ENCODE assay signal across 3 cellular contexts in genomic region chr10:99781734-99782429, GRCh38.
A peak's percentile ranks its signal among the peaks of the same experiment; 100 is the strongest.
TF ChIP-seq lines count a peak whose summit lies in the region.

No MANE protein-coding gene starts in this region.

TF ChIP-seq in A549, 52 proteins besides CTCF, POLR2A, EP300 and RAD21:
- TF ChIP-seq, protein P1, sequence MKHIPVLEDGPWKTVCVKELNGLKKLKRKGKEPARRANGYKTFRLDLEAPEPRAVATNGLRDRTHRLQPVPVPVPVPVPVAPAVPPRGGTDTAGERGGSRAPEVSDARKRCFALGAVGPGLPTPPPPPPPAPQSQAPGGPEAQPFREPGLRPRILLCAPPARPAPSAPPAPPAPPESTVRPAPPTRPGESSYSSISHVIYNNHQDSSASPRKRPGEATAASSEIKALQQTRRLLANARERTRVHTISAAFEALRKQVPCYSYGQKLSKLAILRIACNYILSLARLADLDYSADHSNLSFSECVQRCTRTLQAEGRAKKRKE (CRISPR knock-in tag; IDR thresholded peaks at IDR 0.05; ENCODE audit: low read depth), result 0 out of 2 replicates have a peak, but pooled peaks have one; percentile 28
- TF ChIP-seq RCOR1 (IDR thresholded peaks at IDR 0.05; ENCODE audit: low read depth, low read length), result no peak
TF ChIP-seq in A549: peak in this region for 1.

TF ChIP-seq in IMR-90, 13 proteins besides CTCF, POLR2A, EP300 and RAD21:
- TF ChIP-seq, protein P2, sequence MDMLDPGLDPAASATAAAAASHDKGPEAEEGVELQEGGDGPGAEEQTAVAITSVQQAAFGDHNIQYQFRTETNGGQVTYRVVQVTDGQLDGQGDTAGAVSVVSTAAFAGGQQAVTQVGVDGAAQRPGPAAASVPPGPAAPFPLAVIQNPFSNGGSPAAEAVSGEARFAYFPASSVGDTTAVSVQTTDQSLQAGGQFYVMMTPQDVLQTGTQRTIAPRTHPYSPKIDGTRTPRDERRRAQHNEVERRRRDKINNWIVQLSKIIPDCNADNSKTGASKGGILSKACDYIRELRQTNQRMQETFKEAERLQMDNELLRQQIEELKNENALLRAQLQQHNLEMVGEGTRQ (IDR thresholded peaks at IDR 0.05; ENCODE audit: low read depth, low read length), result no peak
- TF ChIP-seq RFX5 (IDR thresholded peaks at IDR 0.05; ENCODE audit: low read depth, low read length) (no peak), MAZ (IDR thresholded peaks at IDR 0.05; ENCODE audit: borderline replicate concordance, low read depth, low read length) (no peak), BHLHE40 (IDR thresholded peaks at IDR 0.05; ENCODE audit: low read depth, low read length) (no peak), CEBPB (IDR thresholded peaks at IDR 0.05; ENCODE audit: low read depth, low read length) (no peak), CHD1 (IDR thresholded peaks at IDR 0.05; ENCODE audit: low read depth, low read length) (no peak), RCOR1 (IDR thresholded peaks at IDR 0.05; ENCODE audit: insufficient replicate concordance, low read length) (no peak), SMC3 (IDR thresholded peaks at IDR 0.05; ENCODE audit: low read depth, low read length) (no peak), FOS (IDR thresholded peaks at IDR 0.05; ENCODE audit: low read depth, low read length) (no peak), MAFK (IDR thresholded peaks at IDR 0.05; ENCODE audit: low read depth, low read length) (no peak), NFE2L2 (IDR thresholded peaks at IDR 0.05; ENCODE audit: low read depth, low read length) (no peak), MXI1 (IDR thresholded peaks at IDR 0.05; ENCODE audit: borderline replicate concordance, low read depth, low read length) (no peak)
- TF ChIP-seq, protein P3, sequence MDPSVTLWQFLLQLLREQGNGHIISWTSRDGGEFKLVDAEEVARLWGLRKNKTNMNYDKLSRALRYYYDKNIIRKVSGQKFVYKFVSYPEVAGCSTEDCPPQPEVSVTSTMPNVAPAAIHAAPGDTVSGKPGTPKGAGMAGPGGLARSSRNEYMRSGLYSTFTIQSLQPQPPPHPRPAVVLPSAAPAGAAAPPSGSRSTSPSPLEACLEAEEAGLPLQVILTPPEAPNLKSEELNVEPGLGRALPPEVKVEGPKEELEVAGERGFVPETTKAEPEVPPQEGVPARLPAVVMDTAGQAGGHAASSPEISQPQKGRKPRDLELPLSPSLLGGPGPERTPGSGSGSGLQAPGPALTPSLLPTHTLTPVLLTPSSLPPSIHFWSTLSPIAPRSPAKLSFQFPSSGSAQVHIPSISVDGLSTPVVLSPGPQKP (IDR thresholded peaks at IDR 0.05; ENCODE audit: borderline replicate concordance, low read depth, low read length), result no peak

TF ChIP-seq in endothelial cell of umbilical vein, 7 proteins besides CTCF, POLR2A, EP300 and RAD21:
- TF ChIP-seq JUN (IDR thresholded peaks at IDR 0.05; ENCODE audit: borderline replicate concordance, insufficient read depth, insufficient read length, low read depth), result peak; percentile 30
- TF ChIP-seq MYC (IDR thresholded peaks at IDR 0.05; ENCODE audit: low read depth, low read length), result no peak
- TF ChIP-seq FOS (IDR thresholded peaks at IDR 0.05; ENCODE audit: borderline replicate concordance, insufficient read depth, low read length), result peak; percentile 79
- TF ChIP-seq POLR2AphosphoS5 (IDR thresholded peaks at IDR 0.05; ENCODE audit: insufficient read depth, low read depth, low read length), result peak; percentile 61
